In genomic region chr4:65646136-65646535, GRCh38 we compare ENCODE assay signal across 33 cellular contexts. TPM values are rescaled to one million over a fixed set of nuclear protein-coding genes. Genes with fewer than 3 reads are reported as not detected.
"Had no signal": no experiment of that assay in that cellular context is flagged by ENCODE, and none has a peak within 500 bp of the region (broad histone marks: within the 10 kb centered on the region; RNA-seq: fewer than 3 reads in every experiment).

No MANE protein-coding gene starts in this region.

- DNase-seq: activated CD4-positive, alpha-beta memory T cell treated with anti-CD3 and anti-CD28 coated beads, Interleukin-2, amount 10 ng/mL, durations not matched to agents 7 days and 5 days; activated CD4-positive, alpha-beta T cell treated with anti-CD3 and anti-CD28 coated beads for 1 hour; activated CD4-positive, alpha-beta T cell treated with anti-CD3 and anti-CD28 coated beads for 48 hours; activated CD4-positive, CD25-positive, alpha-beta regulatory T cell; activated CD8-positive, alpha-beta memory T cell treated with anti-CD3 and anti-CD28 coated beads for 24 hours; activated CD8-positive, alpha-beta memory T cell treated with anti-CD3 and anti-CD28 coated beads, Interleukin-2, amount 10 ng/mL, durations not matched to agents 7 days and 5 days; activated CD8-positive, alpha-beta memory T cell treated with anti-CD3 and anti-CD28 coated beads, Interleukin-2, amount 50 U/mL, for 48 hours; activated effector memory CD4-positive, alpha-beta T cell treated with Interleukin-2 at 50 U/mL for 16 hours; activated naive CD4-positive, alpha-beta T cell treated with anti-CD3 and anti-CD28 coated beads, Interleukin-2, amount 10 ng/mL, durations not matched to agents 7 days and 5 days; activated naive CD8-positive, alpha-beta T cell treated with anti-CD3 and anti-CD28 coated beads for 36 hours; activated T-cell treated with anti-CD3 and anti-CD28 coated beads, Interleukin-2, amount 50 U/mL, for 48 hours; amygdala; body of pancreas; central memory CD4-positive, alpha-beta T cell; NCI-H1092 treated with DMSO at 0.1 percent for 48 hours; NCI-H1417; NCI-H146; NCI-H187; NCI-H2029 treated with DMSO at 0.1 percent for 48 hours; NCI-H2107; NCI-H2171 treated with DMSO at 0.1 percent for 48 hours; NCI-H2227 treated with DMSO at 0.1 percent for 48 hours; NCI-H524 treated with DMSO at 0.1 percent for 48 hours; Peyer's patch; Right ventricle myocardium superior; RPMI8226; SW 1271; T-helper 1 cell; T1000; WERI-Rb-1 had no signal

- ATAC-seq: activated CD8-positive, alpha-beta memory T cell treated with anti-CD3 and anti-CD28 coated beads, Interleukin-2, amount 10 ng/mL, durations not matched to agents 7 days and 5 days; body of pancreas; K562 had no signal

- H3K27me3 ChIP-seq: ascending aorta, body of pancreas, Peyer's patch had no signal

- FAIRE-seq: K562 had no signal

- H3K36me3 Mint-ChIP-seq: activated CD8-positive, alpha-beta memory T cell treated with anti-CD3 and anti-CD28 coated beads, Interleukin-2, amount 10 ng/mL, durations not matched to agents 7 days and 5 days; activated naive CD4-positive, alpha-beta T cell treated with anti-CD3 and anti-CD28 coated beads, Interleukin-2, amount 10 ng/mL, durations not matched to agents 7 days and 5 days; activated naive CD8-positive, alpha-beta T cell treated with anti-CD3 and anti-CD28 coated beads for 36 hours had no signal

- H3K4me1 ChIP-seq: ascending aorta, body of pancreas, Peyer's patch had no signal

- H3K9me3 Mint-ChIP-seq: activated naive CD4-positive, alpha-beta T cell treated with anti-CD3 and anti-CD28 coated beads, Interleukin-2, amount 10 ng/mL, durations not matched to agents 7 days and 5 days had no signal

- H3K4me1 Mint-ChIP-seq: activated CD4-positive, alpha-beta memory T cell treated with anti-CD3 and anti-CD28 coated beads, Interleukin-2, amount 10 ng/mL, durations not matched to agents 7 days and 5 days; activated CD8-positive, alpha-beta memory T cell treated with anti-CD3 and anti-CD28 coated beads, Interleukin-2, amount 10 ng/mL, durations not matched to agents 7 days and 5 days; activated naive CD4-positive, alpha-beta T cell treated with anti-CD3 and anti-CD28 coated beads, Interleukin-2, amount 10 ng/mL, durations not matched to agents 7 days and 5 days; activated naive CD8-positive, alpha-beta T cell treated with anti-CD3 and anti-CD28 coated beads for 36 hours had no signal

- H3K36me3 ChIP-seq: ascending aorta, Peyer's patch, WERI-Rb-1 had no signal

- H3K27ac Mint-ChIP-seq: activated CD4-positive, alpha-beta memory T cell treated with anti-CD3 and anti-CD28 coated beads, Interleukin-2, amount 10 ng/mL, durations not matched to agents 7 days and 5 days; activated CD8-positive, alpha-beta memory T cell treated with anti-CD3 and anti-CD28 coated beads, Interleukin-2, amount 10 ng/mL, durations not matched to agents 7 days and 5 days; activated naive CD4-positive, alpha-beta T cell treated with anti-CD3 and anti-CD28 coated beads, Interleukin-2, amount 10 ng/mL, durations not matched to agents 7 days and 5 days; activated naive CD8-positive, alpha-beta T cell treated with anti-CD3 and anti-CD28 coated beads for 36 hours had no signal

- H3K9me3 ChIP-seq: ascending aorta, body of pancreas, Peyer's patch had no signal

- H3K27me3 Mint-ChIP-seq: activated CD4-positive, alpha-beta memory T cell treated with anti-CD3 and anti-CD28 coated beads, Interleukin-2, amount 10 ng/mL, durations not matched to agents 7 days and 5 days; activated CD8-positive, alpha-beta memory T cell treated with anti-CD3 and anti-CD28 coated beads, Interleukin-2, amount 10 ng/mL, durations not matched to agents 7 days and 5 days; activated naive CD4-positive, alpha-beta T cell treated with anti-CD3 and anti-CD28 coated beads, Interleukin-2, amount 10 ng/mL, durations not matched to agents 7 days and 5 days; activated naive CD8-positive, alpha-beta T cell treated with anti-CD3 and anti-CD28 coated beads for 36 hours had no signal

- H3K4me3 ChIP-seq: ascending aorta, body of pancreas, K562, Peyer's patch had no signal

- H3K4me3 Mint-ChIP-seq: activated CD4-positive, alpha-beta memory T cell treated with anti-CD3 and anti-CD28 coated beads, Interleukin-2, amount 10 ng/mL, durations not matched to agents 7 days and 5 days; activated CD8-positive, alpha-beta memory T cell treated with anti-CD3 and anti-CD28 coated beads, Interleukin-2, amount 10 ng/mL, durations not matched to agents 7 days and 5 days; activated naive CD4-positive, alpha-beta T cell treated with anti-CD3 and anti-CD28 coated beads, Interleukin-2, amount 10 ng/mL, durations not matched to agents 7 days and 5 days; activated naive CD8-positive, alpha-beta T cell treated with anti-CD3 and anti-CD28 coated beads for 36 hours had no signal

- H3K27ac ChIP-seq: ascending aorta, body of pancreas, Peyer's patch, WERI-Rb-1 had no signal

RNA-seq across cellular contexts. Expression of gene EPHA5, which starts 24.2 kb away (rescaled TPM):
- total RNA-seq: activated CD4-positive, alpha-beta memory T cell treated with anti-CD3 and anti-CD28 coated beads, Interleukin-2, amount 10 ng/mL, durations not matched to agents 7 days and 5 days; activated CD8-positive, alpha-beta memory T cell treated with anti-CD3 and anti-CD28 coated beads, Interleukin-2, amount 10 ng/mL, durations not matched to agents 7 days and 5 days; activated naive CD8-positive, alpha-beta T cell treated with anti-CD3 and anti-CD28 coated beads for 36 hours; ascending aorta; K562; T-helper 2 cell treated with Interferon-gamma antibody and Interleukin-4, amounts not matched to agents 100 ng/mL and 5 ng/mL, for 36 hours had no signal
